25 cellular contexts compared by ENCODE assay signal in the genomic region with DNA sequence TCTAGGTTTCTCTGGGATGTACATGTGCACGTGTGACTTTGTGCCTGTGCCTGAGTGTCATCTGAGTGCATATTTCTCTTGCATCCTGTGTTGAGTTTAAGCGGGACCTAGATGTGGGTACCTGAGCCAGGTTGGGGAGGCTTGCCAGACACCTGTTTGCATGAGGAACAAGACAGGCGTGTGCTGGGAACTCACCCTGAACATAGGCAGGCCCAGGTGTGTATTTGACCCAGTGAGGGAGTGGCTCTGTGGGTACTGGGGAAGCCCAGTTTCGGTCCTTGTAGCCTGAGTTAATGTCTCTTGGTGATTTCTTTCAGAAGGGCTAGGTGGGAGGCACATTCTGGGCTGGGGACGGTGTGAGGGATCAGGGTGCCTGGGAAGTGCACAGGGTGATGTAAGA.
"Had no signal": no experiment of that assay in that cellular context is flagged by ENCODE, and none has a peak within 500 bp of the region (broad histone marks: within the 10 kb centered on the region; RNA-seq: fewer than 3 reads in every experiment).

No MANE protein-coding gene starts in this region.

- H3K9me3 ChIP-seq: gastrocnemius medialis, ovary, right lobe of liver, thoracic aorta, tibial nerve, vagina had no signal

- H3K27me3 ChIP-seq: dorsolateral prefrontal cortex, gastrocnemius medialis, hepatocyte, ovary, right lobe of liver, tibial nerve, vagina had no signal

- ATAC-seq: esophagus mucosa; gastrocnemius medialis; left lobe of liver; naive thymus-derived CD4-positive, alpha-beta T cell; right lobe of liver; stimulated activated effector memory CD8-positive, alpha-beta T cell treated with anti-CD3 and anti-CD28 coated beads, Interleukin-12 subunit alpha, Interleukin-12 subunit beta, amount 100 ng/mL, for 72 hours; stimulated activated naive CD8-positive, alpha-beta T cell treated with anti-CD3 and anti-CD28 coated beads, Interleukin-15, Interleukin-2, amounts not matched to agents 100 U/mL and 50 U/mL, for 24 hours had no signal

- H3K27ac ChIP-seq: dorsolateral prefrontal cortex, gastrocnemius medialis, hepatocyte, ovary, right lobe of liver, tibial nerve, vagina had no signal

- H3K27me3 Mint-ChIP-seq: memory B cell had no signal

- H3K27ac Mint-ChIP-seq: memory B cell; naive thymus-derived CD4-positive, alpha-beta T cell; stimulated activated effector memory CD8-positive, alpha-beta T cell treated with anti-CD3 and anti-CD28 coated beads, Interleukin-12 subunit alpha, Interleukin-12 subunit beta, amount 100 ng/mL, for 72 hours had no signal

- DNase-seq: dorsolateral prefrontal cortex; effector CD4-positive, alpha-beta T cell; foreskin fibroblast; gastrocnemius medialis; head of caudate nucleus; kidney; midbrain; naive thymus-derived CD4-positive, alpha-beta T cell; nephron progenitor cell; occipital lobe; ovary; right lobe of liver; stimulated activated CD4-positive, alpha-beta T cell treated with anti-CD3 and anti-CD28 coated beads, Interleukin-2, amount 100 ng/mL, for 24 hours; stimulated activated CD4-positive, alpha-beta T cell treated with anti-CD3 and anti-CD28 coated beads, Interleukin-4, amount 100 ng/mL, for 24 hours; stimulated activated naive CD8-positive, alpha-beta T cell treated with anti-CD3 and anti-CD28 coated beads, Interleukin-15, Interleukin-2, amounts not matched to agents 100 U/mL and 50 U/mL, for 24 hours had no signal

- H3K4me1 Mint-ChIP-seq: memory B cell; naive thymus-derived CD4-positive, alpha-beta T cell; stimulated activated effector memory CD8-positive, alpha-beta T cell treated with anti-CD3 and anti-CD28 coated beads, Interleukin-12 subunit alpha, Interleukin-12 subunit beta, amount 100 ng/mL, for 72 hours had no signal

- H3K4me3 ChIP-seq: dorsolateral prefrontal cortex, gastrocnemius medialis, hepatocyte, lung, ovary, right lobe of liver, smooth muscle cell, thoracic aorta, tibial nerve, vagina had no signal

- H3K4me3 Mint-ChIP-seq: memory B cell; naive thymus-derived CD4-positive, alpha-beta T cell; nephron progenitor cell; stimulated activated effector memory CD8-positive, alpha-beta T cell treated with anti-CD3 and anti-CD28 coated beads, Interleukin-12 subunit alpha, Interleukin-12 subunit beta, amount 100 ng/mL, for 72 hours had no signal

- H3K4me1 ChIP-seq: gastrocnemius medialis, vagina had no signal

- H3K9me3 Mint-ChIP-seq: memory B cell; naive thymus-derived CD4-positive, alpha-beta T cell; stimulated activated effector memory CD8-positive, alpha-beta T cell treated with anti-CD3 and anti-CD28 coated beads, Interleukin-12 subunit alpha, Interleukin-12 subunit beta, amount 100 ng/mL, for 72 hours had no signal

- H3K36me3 Mint-ChIP-seq: memory B cell; naive thymus-derived CD4-positive, alpha-beta T cell; stimulated activated effector memory CD8-positive, alpha-beta T cell treated with anti-CD3 and anti-CD28 coated beads, Interleukin-12 subunit alpha, Interleukin-12 subunit beta, amount 100 ng/mL, for 72 hours had no signal

- H3K36me3 ChIP-seq: gastrocnemius medialis, ovary, right lobe of liver, thoracic aorta, tibial nerve, vagina had no signal
